Comparison of ENCODE assay signal across 30 cellular contexts in the genomic region with DNA sequence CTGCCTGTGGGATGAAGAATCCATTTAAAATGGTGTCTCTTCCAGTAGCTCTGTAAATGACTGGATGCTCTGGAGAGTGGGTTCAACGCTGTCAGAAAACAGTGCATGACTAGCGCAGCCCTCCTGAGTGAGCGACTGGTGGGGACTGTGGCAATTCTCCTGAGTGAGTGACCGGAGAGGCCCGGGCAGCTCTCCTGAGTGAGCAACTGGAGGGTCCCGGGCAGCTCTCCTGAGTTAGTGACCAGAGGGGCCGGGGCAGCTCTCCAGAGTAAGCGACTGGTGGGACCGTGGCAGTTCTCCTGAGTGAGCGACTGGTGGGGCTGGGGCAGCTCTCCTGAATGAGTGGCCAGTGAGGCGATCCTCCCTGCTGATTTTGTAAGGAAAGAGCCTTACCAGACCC.
"Had no signal": no experiment of that assay in that cellular context is flagged by ENCODE, and none has a peak within 500 bp of the region (broad histone marks: within the 10 kb centered on the region; RNA-seq: fewer than 3 reads in every experiment).

No MANE protein-coding gene starts in this region.

- H3K4me3 Mint-ChIP-seq: activated B cell treated with CpG ODN at 0.5 μM for 24 hours; activated CD8-positive, alpha-beta T cell treated with anti-CD3 and anti-CD28 coated beads for 36 hours; activated naive CD4-positive, alpha-beta T cell treated with anti-CD3 and anti-CD28 coated beads for 36 hours; activated naive CD4-positive, alpha-beta T cell treated with anti-CD3 and anti-CD28 coated beads, Interleukin-2, amount 50 U/mL, for 24 hours; activated naive CD8-positive, alpha-beta T cell treated with anti-CD3 and anti-CD28 coated beads for 36 hours; activated naive CD8-positive, alpha-beta T cell treated with anti-CD3 and anti-CD28 coated beads, Interleukin-2, amount 50 U/mL, for 24 hours; activated T-helper 1 cell treated with anti-CD3 and anti-CD28 coated beads, Interleukin-12 subunit alpha, Interleukin-12 subunit beta, Interleukin-2, Interleukin-4 antibody, amounts not matched to agents 30 ng/mL and 10 ng/mL and 1 ng/mL, durations not matched to agents 14 hours and 24 hours and 36 hours; dendritic cell treated with granulocyte-macrophage colony-stimulating factor and Interleukin-4, amounts not matched to agents 40 ng/mL and 50 ng/mL, for 4 days; effector memory CD8-positive, alpha-beta T cell; T-helper 17 cell; T-helper 2 cell treated with Interferon-gamma antibody and Interleukin-4, amounts not matched to agents 5 μg/mL and 100 μg/mL, for 36 hours had no signal

- ATAC-seq: activated CD4-positive, CD25-positive, alpha-beta regulatory T cell treated with anti-CD3 and anti-CD28 coated beads, Interleukin-2, amount 50 U/mL, for 24 hours; activated CD8-positive, alpha-beta T cell treated with anti-CD3 and anti-CD28 coated beads for 36 hours; activated naive CD8-positive, alpha-beta T cell treated with anti-CD3 and anti-CD28 coated beads, Interleukin-2, amount 50 U/mL, for 24 hours; body of pancreas; effector memory CD8-positive, alpha-beta T cell; T-helper 17 cell had no signal

- H3K27ac Mint-ChIP-seq: activated B cell treated with CpG ODN at 0.5 μM for 24 hours; activated CD8-positive, alpha-beta T cell treated with anti-CD3 and anti-CD28 coated beads for 36 hours; activated naive CD4-positive, alpha-beta T cell treated with anti-CD3 and anti-CD28 coated beads for 36 hours; activated naive CD4-positive, alpha-beta T cell treated with anti-CD3 and anti-CD28 coated beads, Interleukin-2, amount 50 U/mL, for 24 hours; activated naive CD8-positive, alpha-beta T cell treated with anti-CD3 and anti-CD28 coated beads for 36 hours; activated naive CD8-positive, alpha-beta T cell treated with anti-CD3 and anti-CD28 coated beads, Interleukin-2, amount 50 U/mL, for 24 hours; activated T-helper 1 cell treated with anti-CD3 and anti-CD28 coated beads, Interleukin-12 subunit alpha, Interleukin-12 subunit beta, Interleukin-2, Interleukin-4 antibody, amounts not matched to agents 30 ng/mL and 10 ng/mL and 1 ng/mL, durations not matched to agents 14 hours and 24 hours and 36 hours; activated T-helper 2 cell treated with anti-CD3 and anti-CD28 coated beads, Interferon-gamma antibody, Interleukin-2, Interleukin-4, amounts not matched to agents 10 μg/mL and 5 μg/mL and 100 μg/mL, durations not matched to agents 14 hours and 24 hours and 36 hours; dendritic cell treated with granulocyte-macrophage colony-stimulating factor and Interleukin-4, amounts not matched to agents 40 ng/mL and 50 ng/mL, for 4 days; effector memory CD8-positive, alpha-beta T cell; T-helper 17 cell; T-helper 2 cell treated with Interferon-gamma antibody and Interleukin-4, amounts not matched to agents 5 μg/mL and 100 μg/mL, for 36 hours had no signal

- H3K4me1 Mint-ChIP-seq: activated B cell treated with CpG ODN at 0.5 μM for 24 hours; activated naive CD4-positive, alpha-beta T cell treated with anti-CD3 and anti-CD28 coated beads, Interleukin-2, amount 50 U/mL, for 24 hours; activated naive CD8-positive, alpha-beta T cell treated with anti-CD3 and anti-CD28 coated beads for 36 hours; activated naive CD8-positive, alpha-beta T cell treated with anti-CD3 and anti-CD28 coated beads, Interleukin-2, amount 50 U/mL, for 24 hours; T-helper 17 cell had no signal

- DNase-seq: activated B cell treated with CpG ODN at 0.5 μM for 24 hours; activated CD4-positive, alpha-beta T cell treated with anti-CD3 and anti-CD28 coated beads for 48 hours; activated CD4-positive, alpha-beta T cell treated with anti-CD3 and anti-CD28 coated beads, Interleukin-2, amount 50 U/mL, for 1 hour; activated CD4-positive, alpha-beta T cell treated with anti-CD3 and anti-CD28 coated beads, Interleukin-2, amount 50 U/mL, for 48 hours; activated CD8-positive, alpha-beta T cell treated with anti-CD3 and anti-CD28 coated beads for 36 hours; activated effector memory CD4-positive, alpha-beta T cell treated with anti-CD3 and anti-CD28 coated beads, Interleukin-2, amount 50 U/mL, for 16 hours; activated naive CD4-positive, alpha-beta T cell treated with anti-CD3 and anti-CD28 coated beads for 36 hours; activated naive CD8-positive, alpha-beta T cell treated with anti-CD3 and anti-CD28 coated beads for 36 hours; activated naive CD8-positive, alpha-beta T cell treated with anti-CD3 and anti-CD28 coated beads, Interleukin-2, amount 50 U/mL, for 24 hours; activated T-cell treated with anti-CD3 and anti-CD28 coated beads, Interleukin-2, amount 50 U/mL, for 1 hour; activated T-cell treated with anti-CD3 and anti-CD28 coated beads, Interleukin-2, amount 50 U/mL, for 48 hours; adrenal gland; amygdala; aorta; body of pancreas; caudate nucleus; dorsolateral prefrontal cortex; effector CD4-positive, alpha-beta T cell; effector memory CD8-positive, alpha-beta T cell; foreskin fibroblast; T-helper 1 cell; T-helper 17 cell; T1000; WERI-Rb-1 had no signal
